1 cellular context compared by ENCODE assay signal in the genomic region with DNA sequence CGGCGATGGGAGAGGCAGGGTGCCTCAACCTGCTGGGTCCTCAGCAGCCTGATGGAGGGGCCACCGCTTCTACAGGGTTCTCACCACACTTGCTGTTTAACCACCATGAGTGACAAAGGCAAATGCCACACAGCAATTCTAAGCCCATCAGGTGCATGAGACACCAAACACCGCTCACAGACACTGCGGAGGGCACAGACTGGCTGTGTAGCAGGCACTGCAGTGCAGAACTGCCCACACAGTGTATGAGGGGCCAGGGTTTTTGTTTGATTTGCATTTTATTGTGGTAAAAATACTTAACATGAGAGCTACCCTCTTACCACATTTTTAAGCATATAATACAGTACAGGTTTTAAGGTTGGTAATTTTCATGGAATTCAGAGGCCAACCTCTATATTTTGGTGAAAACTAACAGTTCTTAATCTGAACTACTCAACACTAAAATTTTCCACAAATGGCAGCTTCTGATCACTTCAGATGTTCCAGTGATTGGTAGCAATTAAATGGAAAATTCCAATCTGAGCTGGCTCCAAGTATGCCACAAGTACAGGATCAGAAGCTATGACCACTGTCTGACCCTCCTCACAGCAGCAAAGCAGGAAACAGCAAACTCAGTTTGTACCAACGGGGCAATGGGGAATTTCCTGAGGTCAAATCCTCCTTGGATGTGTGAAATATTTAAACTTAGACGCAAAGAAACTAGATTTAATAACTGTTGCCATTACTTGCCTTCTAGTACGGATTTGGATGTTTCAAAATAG.
TF ChIP-seq lines count a peak whose summit lies in the region.

No MANE protein-coding gene starts in this region.

TF ChIP-seq in IMR-90, 13 proteins besides CTCF, POLR2A, EP300 and RAD21 (continued from another document):
- TF ChIP-seq, protein P1, sequence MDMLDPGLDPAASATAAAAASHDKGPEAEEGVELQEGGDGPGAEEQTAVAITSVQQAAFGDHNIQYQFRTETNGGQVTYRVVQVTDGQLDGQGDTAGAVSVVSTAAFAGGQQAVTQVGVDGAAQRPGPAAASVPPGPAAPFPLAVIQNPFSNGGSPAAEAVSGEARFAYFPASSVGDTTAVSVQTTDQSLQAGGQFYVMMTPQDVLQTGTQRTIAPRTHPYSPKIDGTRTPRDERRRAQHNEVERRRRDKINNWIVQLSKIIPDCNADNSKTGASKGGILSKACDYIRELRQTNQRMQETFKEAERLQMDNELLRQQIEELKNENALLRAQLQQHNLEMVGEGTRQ (IDR thresholded peaks at IDR 0.05; ENCODE audit: low read depth, low read length): no peak
- TF ChIP-seq SMC3 (IDR thresholded peaks at IDR 0.05; ENCODE audit: low read depth, low read length) (no peak), NFE2L2 (IDR thresholded peaks at IDR 0.05; ENCODE audit: low read depth, low read length) (no peak), MXI1 (IDR thresholded peaks at IDR 0.05; ENCODE audit: borderline replicate concordance, low read depth, low read length) (no peak), CHD1 (IDR thresholded peaks at IDR 0.05; ENCODE audit: low read depth, low read length) (no peak)
TF ChIP-seq in IMR-90: peak in this region for 0.
